In the genomic region with DNA sequence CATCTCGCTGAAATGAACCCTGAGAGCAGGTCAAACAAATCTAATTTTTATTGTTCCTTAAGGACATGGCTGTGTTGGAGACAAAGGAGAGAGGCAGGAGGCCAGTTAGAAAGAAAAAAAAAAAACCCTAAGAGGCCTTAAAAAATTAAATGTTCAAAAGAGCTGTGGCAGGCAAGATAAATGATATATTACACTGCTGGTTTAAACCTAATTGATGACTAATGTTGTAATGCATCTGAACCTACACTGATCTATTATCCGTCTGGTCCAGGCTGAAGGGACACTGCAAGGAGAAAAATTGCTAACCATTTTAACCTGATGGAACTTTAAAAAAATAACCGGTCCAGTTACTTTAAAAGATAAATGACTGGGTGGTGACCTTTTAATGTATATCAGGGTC, we compare ENCODE assay signal across 22 cellular contexts.
"Had no signal": no experiment of that assay in that cellular context is flagged by ENCODE, and none has a peak within 500 bp of the region (broad histone marks: within the 10 kb centered on the region; RNA-seq: fewer than 3 reads in every experiment).

No MANE protein-coding gene starts in this region.

- ATAC-seq: activated T-cell treated with anti-CD3 and anti-CD28 coated beads, Interleukin-2, amount 50 U/mL, for 72 hours; gastrocnemius medialis; natural killer cell treated with Interleukin-12 subunit alpha and Interleukin-12 subunit beta and Interleukin-15 and Interleukin-18, amount 100 ng/mL, for 72 hours; sciatic nerve; stimulated activated effector memory CD8-positive, alpha-beta T cell treated with anti-CD3 and anti-CD28 coated beads, Interleukin-12 subunit alpha, Interleukin-12 subunit beta, amount 100 ng/mL, for 72 hours had no signal

- H3K9ac ChIP-seq: parathyroid adenoma had no signal

- H3K4me1 ChIP-seq: esophagus squamous epithelium, parathyroid adenoma, stomach, suprapubic skin, uterus had no signal

- H3K9me3 ChIP-seq: esophagus squamous epithelium, gastrocnemius medialis, stomach, suprapubic skin, transverse colon, uterus had no signal

- H3K27ac ChIP-seq: coronary artery, esophagus squamous epithelium, gastrocnemius medialis, parathyroid adenoma, stomach, suprapubic skin, transverse colon, uterus had no signal

- H3K4me3 ChIP-seq: coronary artery, esophagus squamous epithelium, gastrocnemius medialis, stomach, suprapubic skin, transverse colon, uterus had no signal

- H2AFZ ChIP-seq: parathyroid adenoma had no signal

- H3K36me3 ChIP-seq: esophagus squamous epithelium, gastrocnemius medialis, stomach, suprapubic skin, transverse colon, uterus had no signal

- H3K27me3 ChIP-seq: esophagus squamous epithelium, gastrocnemius medialis, stomach, suprapubic skin, transverse colon, uterus had no signal

- H3K79me2 ChIP-seq: parathyroid adenoma had no signal

- DNase-seq: activated CD4-positive, alpha-beta memory T cell treated with anti-CD3 and anti-CD28 coated beads, Interleukin-2, amount 10 ng/mL, durations not matched to agents 7 days and 5 days; activated CD4-positive, alpha-beta T cell treated with anti-CD3 and anti-CD28 coated beads, Interleukin-2, amount 10 ng/mL, durations not matched to agents 24 days and 14 days; activated effector memory CD4-positive, alpha-beta T cell treated with Interleukin-2 at 50 U/mL for 16 hours; activated naive CD4-positive, alpha-beta T cell treated with anti-CD3 and anti-CD28 coated beads for 36 hours; activated naive CD8-positive, alpha-beta T cell treated with anti-CD3 and anti-CD28 coated beads, Interleukin-2, amount 10 ng/mL, durations not matched to agents 7 days and 5 days; activated T-cell treated with anti-CD3 and anti-CD28 coated beads, Interleukin-2, amount 50 U/mL, for 72 hours; amniotic stem cell; esophagus squamous epithelium; gastrocnemius medialis; head of caudate nucleus; nucleus accumbens; small intestine; stimulated activated CD4-positive, alpha-beta T cell treated with anti-CD3 and anti-CD28 coated beads, Interleukin-2, amount 100 ng/mL, for 24 hours; stomach; transverse colon; uterus had no signal
